In genomic region chr6:135231469-135231844, GRCh38 we compare ENCODE assay signal across 14 cellular contexts. TPM values are rescaled to one million over a fixed set of nuclear protein-coding genes. Genes with fewer than 3 reads are reported as not detected.
A peak's percentile ranks its signal among the peaks of the same experiment; 100 is the strongest.
DNase-seq lines count a peak whose midpoint lies in the region; ATAC-seq, FAIRE-seq and TF ChIP-seq lines count a peak whose summit lies in the region.
"Had no signal": no experiment of that assay in that cellular context is flagged by ENCODE, and none has a peak within 500 bp of the region (broad histone marks: within the 10 kb centered on the region; RNA-seq: fewer than 3 reads in every experiment).

No MANE protein-coding gene starts in this region.

- TF ChIP-seq CTCF in astrocyte (IDR thresholded peaks at IDR 0.05; ENCODE audit: insufficient read depth, low read depth, low read length) (no peak), BE2C (IDR thresholded peaks at IDR 0.05; ENCODE audit: low read depth, low read length) (no peak)

- no peak overlapping the region for H3K27ac ChIP-seq in CD4-positive, CD25-positive, alpha-beta regulatory T cell (ENCODE audit: insufficient read depth, low read length, poor library complexity, severe bottlenecking)
- H3K27ac ChIP-seq in astrocyte (ENCODE audit: low read depth, low read length) = no peak overlapping the region
- H3K27ac ChIP-seq: upper lobe of right lung had no signal

- ATAC-seq in CD4-positive, CD25-positive, alpha-beta regulatory T cell (ENCODE audit: low read depth in 2 of 2) = peak; percentile 30 to 40
- ATAC-seq in GM18873 (IDR thresholded peaks at IDR 0.05; ENCODE audit: low FRiP score, unreplicated experiment) = peak; percentile 27
- ATAC-seq: upper lobe of right lung had no signal

- no peaks in the 10 kb centered on the region for H3K36me3 ChIP-seq in CD4-positive, CD25-positive, alpha-beta regulatory T cell (ENCODE audit: control insufficient read depth, insufficient read depth, low read length)
- H3K36me3 ChIP-seq in astrocyte (ENCODE audit: insufficient read depth, low read length) (no peaks in the 10 kb centered on the region), BE2C (no peaks in the 10 kb centered on the region)
- H3K36me3 ChIP-seq: upper lobe of right lung had no signal

- no peaks in the 10 kb centered on the region for H4K20me1 ChIP-seq in astrocyte (ENCODE audit: insufficient read depth, low read length)

- H3K9me3 ChIP-seq in CD4-positive, CD25-positive, alpha-beta regulatory T cell (ENCODE audit: control insufficient read depth in 2 of 2, low read length in 2 of 2) = no peaks in the 10 kb centered on the region
- no peaks in the 10 kb centered on the region for H3K9me3 ChIP-seq in astrocyte (ENCODE audit: insufficient read depth, low read depth, low read length)
- no peaks in the 10 kb centered on the region for H3K9me3 ChIP-seq in BE2C
- H3K9me3 ChIP-seq: upper lobe of right lung had no signal

- H3K27me3 Mint-ChIP-seq in CD4-positive, CD25-positive, alpha-beta regulatory T cell = no peaks in the 10 kb centered on the region
- H3K27me3 Mint-ChIP-seq in astrocyte (ENCODE audit: low read depth, unreplicated experiment) = peaks cover 2% of the 10 kb centered on the region
- H3K27me3 Mint-ChIP-seq: CD4-positive, alpha-beta memory T cell had no signal

- H3K79me2 ChIP-seq in astrocyte (ENCODE audit: insufficient read depth, low read length) = no peaks in the 10 kb centered on the region

- H3K4me3 Mint-ChIP-seq in CD4-positive, CD25-positive, alpha-beta regulatory T cell = no peak overlapping the region
- no peak overlapping the region for H3K4me3 Mint-ChIP-seq in astrocyte (ENCODE audit: unreplicated experiment)
- H3K4me3 Mint-ChIP-seq: CD4-positive, alpha-beta memory T cell; nephron had no signal

- H3K9ac ChIP-seq in astrocyte (ENCODE audit: low read length) = no peak overlapping the region

- no peak for FAIRE-seq in astrocyte (lab: Jason Lieb, UNC)

- H3K4me1 Mint-ChIP-seq in CD4-positive, CD25-positive, alpha-beta regulatory T cell = peaks cover 6 to 40% (median 18%) of the 10 kb centered on the region in 4 donors
- H3K4me1 Mint-ChIP-seq in astrocyte (ENCODE audit: low read depth, unreplicated experiment) = peaks cover 5% of the 10 kb centered on the region
- H3K4me1 Mint-ChIP-seq: nephron had no signal

- no peak overlapping the region for H3K4me3 ChIP-seq in CD4-positive, CD25-positive, alpha-beta regulatory T cell (ENCODE audit: low read depth, low read length)
- H3K4me3 ChIP-seq in astrocyte (ENCODE audit: insufficient read depth, low read depth, low read length) (no peak overlapping the region), BE2C (ENCODE audit: low read depth, low read length) (no peak overlapping the region)
- H3K4me3 ChIP-seq: upper lobe of right lung had no signal

- peak overlapping the region in 2 of 3 donors; percentile 32 to 58 for H3K27ac Mint-ChIP-seq in CD4-positive, CD25-positive, alpha-beta regulatory T cell
- peak overlapping the region; percentile 51 for H3K27ac Mint-ChIP-seq in astrocyte (ENCODE audit: unreplicated experiment)
- H3K27ac Mint-ChIP-seq: nephron had no signal

- no peaks in the 10 kb centered on the region for H3K27me3 ChIP-seq in CD4-positive, CD25-positive, alpha-beta regulatory T cell (ENCODE audit: control insufficient read depth, insufficient read depth, low read length)
- no peaks in the 10 kb centered on the region for H3K27me3 ChIP-seq in astrocyte (ENCODE audit: insufficient read depth, low read length)
- H3K27me3 ChIP-seq in BE2C = no peaks in the 10 kb centered on the region
- H3K27me3 ChIP-seq: upper lobe of right lung had no signal

- H3K4me1 ChIP-seq in CD4-positive, CD25-positive, alpha-beta regulatory T cell (ENCODE audit: control insufficient read depth, insufficient read depth, low read length, poor library complexity, severe bottlenecking) = peaks cover 11% of the 10 kb centered on the region
- H3K4me1 ChIP-seq in astrocyte (ENCODE audit: insufficient read depth, low read length) (no peaks in the 10 kb centered on the region), BE2C (no peaks in the 10 kb centered on the region)
- H3K4me1 ChIP-seq: upper lobe of right lung had no signal

- H3K36me3 Mint-ChIP-seq in CD4-positive, CD25-positive, alpha-beta regulatory T cell = peaks cover 2% of the 10 kb centered on the region
- H3K36me3 Mint-ChIP-seq in astrocyte (ENCODE audit: low read depth, unreplicated experiment) = no peaks in the 10 kb centered on the region
- H3K36me3 Mint-ChIP-seq: CD4-positive, alpha-beta memory T cell had no signal

- H2AFZ ChIP-seq in astrocyte (ENCODE audit: low read depth, low read length) = no peak overlapping the region

- peak in 1 of 3 donors; percentile 87 for DNase-seq in CD4-positive, CD25-positive, alpha-beta regulatory T cell
- peak; percentile 11 for DNase-seq in LHCN-M2 (ENCODE audit: low read depth)
- no peak for DNase-seq in astrocyte (ENCODE audit: low read depth)
- no peak for DNase-seq in DMS53 treated with DMSO at 0.1 percent for 48 hours (lab: John Stamatoyannopoulos, UW; ENCODE audit: unreplicated experiment)
- DNase-seq in GF-D8 (lab: John Stamatoyannopoulos, UW) = no peak
- DNase-seq in NCI-H2029 (lab: John Stamatoyannopoulos, UW) = no peak
- no peak for DNase-seq in BE2C
- DNase-seq: CD4-positive, alpha-beta memory T cell; NCI-H1694 treated with DMSO at 0.1 percent for 48 hours; SHP77 treated with DMSO at 0.1 percent for 48 hours; stimulated activated CD4-positive, alpha-beta T cell treated with anti-CD3 and anti-CD28 coated beads, Interleukin-2, amount 100 ng/mL, for 48 hours; upper lobe of right lung had no signal

- H3K9me3 Mint-ChIP-seq in CD4-positive, CD25-positive, alpha-beta regulatory T cell = no peaks in the 10 kb centered on the region
- no peaks in the 10 kb centered on the region for H3K9me3 Mint-ChIP-seq in astrocyte (ENCODE audit: unreplicated experiment)
- H3K9me3 Mint-ChIP-seq: CD4-positive, alpha-beta memory T cell; nephron had no signal

- no peak overlapping the region for H3K4me2 ChIP-seq in astrocyte (ENCODE audit: low read length)

RNA-seq across cellular contexts. Expression of gene MYB, which starts 50.3 kb away (rescaled TPM):
- 17.4 TPM for total RNA-seq in CD4-positive, CD25-positive, alpha-beta regulatory T cell
- polyA plus RNA-seq in CD4-positive, CD25-positive, alpha-beta regulatory T cell = 1 to 10 TPM; 1.4 to 5.1 (median 4.4) TPM
- total RNA-seq in LHCN-M2 (2014; rRNA removed) (1.6 and 2.0 TPM in 2 replicates), astrocyte (0.12 TPM in 1 of 2 replicates, not detected in the other)
- polyA plus RNA-seq in LHCN-M2 (2012) = 0.35 TPM
- polyA plus RNA-seq in BE2C (2012; ENCODE audit: insufficient read depth, insufficient read length, low read depth) = 1.2 TPM
